ENCODE assay signal across 22 cellular contexts in genomic region chr10:42150428-42151061, GRCh38.
A peak's percentile ranks its signal among the peaks of the same experiment; 100 is the strongest.
DNase-seq lines count a peak whose midpoint lies in the region; ATAC-seq and TF ChIP-seq lines count a peak whose summit lies in the region.
"Had no signal": no experiment of that assay in that cellular context is flagged by ENCODE, and none has a peak within 500 bp of the region (broad histone marks: within the 10 kb centered on the region; RNA-seq: fewer than 3 reads in every experiment).

No MANE protein-coding gene starts in this region.

- ATAC-seq in WTC11 (no peak), foreskin keratinocyte (no peak)
- ATAC-seq: A549 had no signal

- H3K27me3 ChIP-seq in GM23248 (replicated peaks; ENCODE audit: insufficient read depth) (no peaks in the 10 kb centered on the region), spleen (replicated peaks in 1 of 7) (peaks cover 0 to 29% (median 0%) of the 10 kb centered on the region in 7 donors), foreskin keratinocyte (no peaks in the 10 kb centered on the region)
- H3K27me3 ChIP-seq: BE2C; BLaER1 treated with 17β-estradiol and CSF1 and Interleukin-3, amounts not matched to agents 10 nM and 100 nM had no signal

- H3K9me3 Mint-ChIP-seq in activated CD4-positive, alpha-beta T cell treated with anti-CD3 and anti-CD28 coated beads, Interleukin-2, amount 10 ng/mL, durations not matched to agents 7 days and 5 days, result peaks cover 18% of the 10 kb centered on the region
- peaks cover 62% of the 10 kb centered on the region for H3K9me3 Mint-ChIP-seq in WTC11

- CTCF ChIA-PET in activated CD4-positive, alpha-beta T cell treated with anti-CD3 and anti-CD28 coated beads, Interleukin-2, amount 10 ng/mL, durations not matched to agents 7 days and 5 days (lab: Charles Lee), result no interaction called here
- CTCF ChIA-PET in GM10248 (lab: Yijun Ruan, JAX) (no interaction called here), WTC11 (lab: Charles Lee) (no interaction called here)

- H2AFZ ChIP-seq in GM23248, result no peak overlapping the region

- intact Hi-C loops in spleen (cut with DNase I; ENCODE audit: low total_unique reads), result no loop called here

- H3K4me1 ChIP-seq in GM23248 (ENCODE audit: insufficient read depth) (no peaks in the 10 kb centered on the region), spleen (no peaks in the 10 kb centered on the region), foreskin keratinocyte (no peaks in the 10 kb centered on the region)
- H3K4me1 ChIP-seq: A549; BE2C; BLaER1 treated with 17β-estradiol and CSF1 and Interleukin-3, amounts not matched to agents 10 nM and 100 nM had no signal

- no peaks in the 10 kb centered on the region for H3F3A ChIP-seq in GM23248 (ENCODE audit: insufficient read depth)

- DNase-seq in activated CD4-positive, alpha-beta T cell treated with anti-CD3 and anti-CD28 coated beads, Interleukin-2, amount 10 ng/mL, durations not matched to agents 7 days and 5 days, result no peak
- DNase-seq in activated CD4-positive, alpha-beta T cell treated with anti-CD3 and anti-CD28 coated beads for 48 hours, result no peak
- DNase-seq in GM10248 (ENCODE audit: extremely low spot score) (peak; percentile 1), GM23248 (peak; percentile 1), spleen (peak; percentile 54), NCI-H446 treated with DMSO at 0.1 percent for 48 hours (lab: John Stamatoyannopoulos, UW) (no peak), WTC11 (ENCODE audit: low spot score) (no peak), foreskin keratinocyte (no peak)
- DNase-seq: 8988T; ACHN; AML-193; BE2C; CD4-positive, alpha-beta T cell; DMS53; DMS79 treated with DMSO at 0.1 percent for 48 hours; GF-D8; GOT3; HCEC 1CT had no signal

- H4K20me1 ChIP-seq in GM23248 (ENCODE audit: insufficient read depth), result no peaks in the 10 kb centered on the region
- H4K20me1 ChIP-seq: BLaER1 treated with 17β-estradiol and CSF1 and Interleukin-3, amounts not matched to agents 10 nM and 100 nM had no signal

- no peaks in the 10 kb centered on the region for H3K79me2 ChIP-seq in GM23248 (ENCODE audit: insufficient read depth)

- in situ Hi-C loops in GM23248 (cut with MboI), result no loop called here

- no peaks in the 10 kb centered on the region for H3K36me3 ChIP-seq in GM23248 (ENCODE audit: low read depth)
- no peaks in the 10 kb centered on the region for H3K36me3 ChIP-seq in spleen
- H3K36me3 ChIP-seq: BE2C; BLaER1 treated with 17β-estradiol and CSF1 and Interleukin-3, amounts not matched to agents 10 nM and 100 nM had no signal

- no peaks in the 10 kb centered on the region for H3K27me3 Mint-ChIP-seq in activated CD4-positive, alpha-beta T cell treated with anti-CD3 and anti-CD28 coated beads, Interleukin-2, amount 10 ng/mL, durations not matched to agents 7 days and 5 days
- peaks cover 10% of the 10 kb centered on the region for H3K27me3 Mint-ChIP-seq in WTC11 (ENCODE audit: low read depth)
- H3K27me3 Mint-ChIP-seq: CD8-positive, alpha-beta memory T cell had no signal

- no peaks in the 10 kb centered on the region for H3K4me1 Mint-ChIP-seq in activated CD4-positive, alpha-beta T cell treated with anti-CD3 and anti-CD28 coated beads, Interleukin-2, amount 10 ng/mL, durations not matched to agents 7 days and 5 days
- H3K4me1 Mint-ChIP-seq in WTC11, result no peaks in the 10 kb centered on the region
- H3K4me1 Mint-ChIP-seq: CD14-positive monocyte; CD8-positive, alpha-beta memory T cell had no signal

- peak overlapping the region; percentile 13 for H3K27ac Mint-ChIP-seq in activated CD4-positive, alpha-beta T cell treated with anti-CD3 and anti-CD28 coated beads, Interleukin-2, amount 10 ng/mL, durations not matched to agents 7 days and 5 days
- H3K27ac Mint-ChIP-seq in WTC11, result no peak overlapping the region
- H3K27ac Mint-ChIP-seq: CD14-positive monocyte; CD4-positive, alpha-beta T cell; CD8-positive, alpha-beta memory T cell had no signal

- H3K9me3 ChIP-seq in GM23248 (ENCODE audit: low read depth) (no peaks in the 10 kb centered on the region), spleen (peaks cover 0 to 48% (median 26%) of the 10 kb centered on the region in 8 donors)
- H3K9me3 ChIP-seq: BE2C had no signal

- H3K36me3 Mint-ChIP-seq in activated CD4-positive, alpha-beta T cell treated with anti-CD3 and anti-CD28 coated beads, Interleukin-2, amount 10 ng/mL, durations not matched to agents 7 days and 5 days (ENCODE audit: low read depth), result peaks cover 6% of the 10 kb centered on the region
- peaks cover 60% of the 10 kb centered on the region for H3K36me3 Mint-ChIP-seq in WTC11
- H3K36me3 Mint-ChIP-seq: CD14-positive monocyte; CD8-positive, alpha-beta memory T cell had no signal

- H3K27ac ChIP-seq in GM23248, result no peak overlapping the region
- H3K27ac ChIP-seq in spleen, result no peak overlapping the region
- H3K27ac ChIP-seq in foreskin keratinocyte, result no peak overlapping the region
- H3K27ac ChIP-seq: A549; BLaER1 treated with 17β-estradiol and CSF1 and Interleukin-3, amounts not matched to agents 10 nM and 100 nM had no signal

- no peak overlapping the region for H3K9ac ChIP-seq in GM23248
- H3K9ac ChIP-seq: BLaER1 treated with 17β-estradiol and CSF1 and Interleukin-3, amounts not matched to agents 10 nM and 100 nM had no signal

- H3K4me3 ChIP-seq in GM23248 (no peak overlapping the region), spleen (no peak overlapping the region)
- H3K4me3 ChIP-seq: A549; BLaER1 treated with 17β-estradiol and CSF1 and Interleukin-3, amounts not matched to agents 10 nM and 100 nM had no signal

- H3K9me2 ChIP-seq in GM23248 (ENCODE audit: insufficient read depth), result no peaks in the 10 kb centered on the region

- no peak overlapping the region for H3K4me3 Mint-ChIP-seq in activated CD4-positive, alpha-beta T cell treated with anti-CD3 and anti-CD28 coated beads, Interleukin-2, amount 10 ng/mL, durations not matched to agents 7 days and 5 days
- no peak overlapping the region for H3K4me3 Mint-ChIP-seq in WTC11
- H3K4me3 Mint-ChIP-seq: CD14-positive monocyte; CD4-positive, alpha-beta T cell; CD8-positive, alpha-beta memory T cell had no signal

- 52 to 55% methylated on average over 15 to 59 of the region's 59 CpGs for WGBS in GM23248 (ENCODE audit: low coverage in 1 of 2, low lambda C conversion rate in 2 of 2, missing lambda C conversion rate in 2 of 2), 2 experiments
- WGBS in spleen, 5 donors, result 36 to 78% (median 61%) methylated on average over 53 to 59 of the region's 59 CpGs

- no peak overlapping the region for H3K4me2 ChIP-seq in GM23248 (ENCODE audit: unreplicated experiment)
- H3K4me2 ChIP-seq: A549; BLaER1 treated with 17β-estradiol and CSF1 and Interleukin-3, amounts not matched to agents 10 nM and 100 nM had no signal

- TF ChIP-seq CTCF in GM10248 (IDR thresholded peaks at IDR 0.05; ENCODE audit: control extremely low read depth, extremely low read depth, low read depth, missing control alignments) (no peak), spleen (IDR thresholded peaks at IDR 0.05 in 8 of 11, conservative IDR thresholded peaks at IDR 0.05 in 3 of 11) (no peak), WTC11 (IDR thresholded peaks at IDR 0.05) (no peak), foreskin keratinocyte (conservative IDR thresholded peaks at IDR 0.05) (no peak)

- POLR2A ChIA-PET in activated CD4-positive, alpha-beta T cell treated with anti-CD3 and anti-CD28 coated beads, Interleukin-2, amount 10 ng/mL, durations not matched to agents 7 days and 5 days (lab: Charles Lee), result no interaction called here
- POLR2A ChIA-PET in GM10248 (lab: Yijun Ruan, JAX), result no interaction called here
- POLR2A ChIA-PET in WTC11 (lab: Charles Lee), result no interaction called here

- no peak for TF ChIP-seq POLR2A in spleen (IDR thresholded peaks at IDR 0.05)

TF ChIP-seq in WTC11, 78 proteins besides CTCF, POLR2A, EP300 and RAD21:
- no peak for TF ChIP-seq ATF3 (CRISPR knock-in tag; conservative IDR thresholded peaks at IDR 0.05)
- TF ChIP-seq TEAD1 (CRISPR knock-in tag; IDR thresholded peaks at IDR 0.05), result no peak
- no peak for TF ChIP-seq NFATC4 (CRISPR knock-in tag; IDR thresholded peaks at IDR 0.05)
- no peak for TF ChIP-seq ZNF396 (CRISPR knock-in tag; IDR thresholded peaks at IDR 0.05; ENCODE audit: borderline replicate concordance)
- no peak for TF ChIP-seq CDX4 (CRISPR knock-in tag; IDR thresholded peaks at IDR 0.05; ENCODE audit: borderline replicate concordance)

Comparison
In these comparisons a context has a peak if more than half of its experiments do, and no peak if none do; other contexts are left out.
1. DNase-seq: peak in GM10248 (single experiment), GM23248 (single experiment) and spleen (single experiment); none in activated CD4-positive, alpha-beta T cell treated with anti-CD3 and anti-CD28 coated beads, Interleukin-2, amount 10 ng/mL, durations not matched to agents 7 days and 5 days (single experiment), activated CD4-positive, alpha-beta T cell treated with anti-CD3 and anti-CD28 coated beads for 48 hours (single experiment), NCI-H446 treated with DMSO at 0.1 percent for 48 hours (single experiment), WTC11 (single experiment) and foreskin keratinocyte (0 of 2).